12 cellular contexts compared by ENCODE assay signal in the genomic region with DNA sequence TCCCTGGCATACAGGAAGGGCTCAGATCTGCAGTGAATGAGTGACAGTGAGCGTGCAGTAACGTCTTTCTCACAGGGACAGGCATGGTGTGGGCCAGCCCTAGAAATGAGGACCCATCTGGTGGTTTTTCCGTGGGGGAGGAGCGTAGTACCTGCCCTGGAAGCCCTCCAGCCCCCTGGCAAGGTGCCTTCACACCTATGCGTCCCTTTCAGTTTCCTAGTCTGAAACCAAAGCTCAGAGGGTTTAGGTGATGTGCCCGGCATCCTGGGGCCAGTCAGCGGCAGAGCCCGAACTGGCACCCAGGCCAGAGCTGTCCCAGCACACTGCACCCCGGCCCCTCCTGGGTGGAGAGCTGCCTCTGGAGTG. TPM values are rescaled to one million over a fixed set of nuclear protein-coding genes. Genes with fewer than 3 reads are reported as not detected.
DNase-seq lines count a peak whose midpoint lies in the region; ATAC-seq and TF ChIP-seq lines count a peak whose summit lies in the region.
"Had no signal": no experiment of that assay in that cellular context is flagged by ENCODE, and none has a peak within 500 bp of the region (broad histone marks: within the 10 kb centered on the region; RNA-seq: fewer than 3 reads in every experiment).

No MANE protein-coding gene starts in this region.

- 78% methylated on average over 6 of the region's 9 CpGs for WGBS in suprapubic skin

- no peak for TF ChIP-seq EP300 in suprapubic skin (IDR thresholded peaks at IDR 0.05)

- H3K27me3 Mint-ChIP-seq in T-helper 17 cell: no peaks in the 10 kb centered on the region
- H3K27me3 Mint-ChIP-seq in effector memory CD8-positive, alpha-beta T cell: no peaks in the 10 kb centered on the region

- peak overlapping the region; percentile 99 for H3K27ac Mint-ChIP-seq in T-helper 17 cell
- H3K27ac Mint-ChIP-seq in effector memory CD8-positive, alpha-beta T cell: peak overlapping the region; percentile 99

- H3K4me3 Mint-ChIP-seq in T-helper 17 cell: peak overlapping the region; percentile 99
- H3K4me3 Mint-ChIP-seq in effector memory CD8-positive, alpha-beta T cell: peak overlapping the region; percentile 94 to 97

- peaks cover 27% of the 10 kb centered on the region for H3K27me3 ChIP-seq in suprapubic skin

- H3K4me3 ChIP-seq in suprapubic skin: no peak overlapping the region
- H3K4me3 ChIP-seq: mucosa of descending colon had no signal

- peaks cover 10% of the 10 kb centered on the region for H3K36me3 Mint-ChIP-seq in T-helper 17 cell (ENCODE audit: low read depth)
- peaks cover 99% of the 10 kb centered on the region for H3K36me3 Mint-ChIP-seq in effector memory CD8-positive, alpha-beta T cell (ENCODE audit: insufficient read depth)

- H3K9me3 Mint-ChIP-seq in effector memory CD8-positive, alpha-beta T cell: no peaks in the 10 kb centered on the region

- no peak for TF ChIP-seq CTCF in suprapubic skin (IDR thresholded peaks at IDR 0.05)

- H3K27ac ChIP-seq in suprapubic skin: no peak overlapping the region
- H3K27ac ChIP-seq: heart left ventricle had no signal

- ATAC-seq in T-helper 17 cell (peak; percentile 34), HG03045 (IDR thresholded peaks at IDR 0.05; ENCODE audit: unreplicated experiment) (no peak)
- peak; percentile 39 for ATAC-seq in effector memory CD8-positive, alpha-beta T cell (replicated peaks)
- ATAC-seq: heart left ventricle, mucosa of descending colon had no signal

- no peak for TF ChIP-seq POLR2A in suprapubic skin (IDR thresholded peaks at IDR 0.05)

- no peaks in the 10 kb centered on the region for H3K36me3 ChIP-seq in suprapubic skin
- H3K36me3 ChIP-seq: heart left ventricle had no signal

- H3K4me1 ChIP-seq in suprapubic skin: peaks cover 20% of the 10 kb centered on the region

- DNase-seq in T-helper 17 cell (peak in 2 of 3 donors; percentile 49 to 51), NCI-H2081 (lab: John Stamatoyannopoulos, UW) (no peak), suprapubic skin (ENCODE audit: low spot score in 2 of 2) (no peak), NCI-H2107 treated with DMSO at 0.1 percent for 48 hours (lab: John Stamatoyannopoulos, UW; ENCODE audit: unreplicated experiment) (no peak)
- DNase-seq in activated T-cell treated with anti-CD3 and anti-CD28 coated beads, Interleukin-2, amount 50 U/mL, for 1 hour: peak; percentile 69
- peak; percentile 73 to 80 (median 76) for DNase-seq in effector memory CD8-positive, alpha-beta T cell
- DNase-seq in stimulated activated CD8-positive, alpha-beta memory T cell treated with anti-CD3 and anti-CD28 coated beads, Interleukin-4, amount 100 ng/mL, for 24 hours (ENCODE audit: low read depth): peak; percentile 39
- DNase-seq: dermis blood vessel endothelial cell, heart left ventricle, mucosa of descending colon, small intestine had no signal

- H3K4me1 Mint-ChIP-seq in T-helper 17 cell: peaks cover 72% of the 10 kb centered on the region
- H3K4me1 Mint-ChIP-seq in effector memory CD8-positive, alpha-beta T cell (ENCODE audit: low read depth in 2 of 2): peaks cover 73 to 75% of the 10 kb centered on the region in 2 donors

- H3K9me3 ChIP-seq in T-helper 17 cell (ENCODE audit: control insufficient read depth, low read length, poor library complexity, severe bottlenecking) (no peaks in the 10 kb centered on the region), suprapubic skin (no peaks in the 10 kb centered on the region)
- H3K9me3 ChIP-seq: heart left ventricle, mucosa of descending colon had no signal

RNA-seq across cellular contexts. Expression of a gene that starts 4.3 kb away (rescaled TPM):
- total RNA-seq in T-helper 17 cell (100 to 1,000 TPM; 603 to 772 TPM), suprapubic skin (1 to 10 TPM; 1.5 to 3.7 (median 1.8) TPM)

Comparison
In these comparisons a context has a peak if more than half of its experiments do, and no peak if none do; other contexts are left out.
1. DNase-seq: peak in T-helper 17 cell (2 of 3), activated T-cell treated with anti-CD3 and anti-CD28 coated beads, Interleukin-2, amount 50 U/mL, for 1 hour (single experiment), effector memory CD8-positive, alpha-beta T cell (3 of 3) and stimulated activated CD8-positive, alpha-beta memory T cell treated with anti-CD3 and anti-CD28 coated beads, Interleukin-4, amount 100 ng/mL, for 24 hours (single experiment); none in NCI-H2081 (0 of 2), suprapubic skin (0 of 2) and NCI-H2107 treated with DMSO at 0.1 percent for 48 hours (single experiment).
2. RNA of a gene that starts 4.3 kb away (total RNA-seq): 603 to 772 TPM in T-helper 17 cell; 1.5 to 3.7 TPM in suprapubic skin; every median in the first group is over 100 times any median in the second.